In the genomic region with DNA sequence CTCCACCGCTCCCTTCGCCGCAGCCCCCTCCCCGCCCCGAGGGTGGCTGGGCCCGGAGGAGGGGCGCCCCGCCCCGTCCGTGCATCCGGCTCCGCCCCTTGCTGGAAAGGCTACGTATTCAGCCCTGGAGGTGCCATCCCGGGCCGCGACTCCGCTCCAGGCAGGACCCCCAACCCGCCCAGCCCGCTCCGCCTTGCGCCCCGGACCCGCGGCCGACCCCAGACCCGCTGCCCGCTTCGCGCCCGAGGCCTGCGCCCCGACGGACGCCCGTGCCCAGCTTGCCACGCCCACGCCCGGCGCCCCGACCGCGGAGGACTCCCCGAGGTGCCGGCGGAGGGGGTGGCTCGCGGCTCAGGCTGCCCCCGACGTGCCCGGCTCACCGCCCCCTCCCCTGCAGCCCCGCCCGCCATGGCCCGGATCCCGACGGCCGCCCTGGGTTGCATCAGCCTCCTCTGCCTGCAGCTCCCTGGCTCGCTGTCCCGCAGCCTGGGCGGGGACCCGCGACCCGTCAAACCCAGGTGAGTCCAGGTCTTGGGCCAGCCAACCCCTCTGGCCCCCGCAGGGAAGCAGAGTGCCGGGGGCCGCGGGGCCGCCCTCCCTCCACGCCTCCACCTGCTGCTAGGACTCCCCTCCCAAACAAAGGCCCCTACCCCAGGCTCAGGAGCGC, we compare ENCODE assay signal across 8 cellular contexts. TPM values are rescaled to one million over a fixed set of nuclear protein-coding genes. Genes with fewer than 3 reads are reported as not detected.
DNase-seq lines count a peak whose midpoint lies in the region; ATAC-seq lines count a peak whose summit lies in the region.

A gene with protein sequence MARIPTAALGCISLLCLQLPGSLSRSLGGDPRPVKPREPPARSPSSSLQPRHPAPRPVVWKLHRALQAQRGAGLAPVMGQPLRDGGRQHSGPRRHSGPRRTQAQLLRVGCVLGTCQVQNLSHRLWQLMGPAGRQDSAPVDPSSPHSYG (plus strand): TSS at position 104 of the 667 bp plus-strand sequence. CDS start 305 bp downstream, at position 409.

- DNase-seq in ACHN = peak; percentile 35
- DNase-seq in HuH-7 (ENCODE audit: low spot score) = peak; percentile 98
- DNase-seq in activated T-cell treated with anti-CD3 and anti-CD28 coated beads, Interleukin-2, amount 50 U/mL, for 24 hours = peak; percentile 83
- peak; percentile 11 for DNase-seq in fibroblast of peridontal ligament (ENCODE audit: extremely low read depth)
- DNase-seq in ureter (ENCODE audit: low spot score) = no peak
- DNase-seq in NCI-H1092 treated with DMSO at 0.1 percent for 48 hours (lab: John Stamatoyannopoulos, UW) = no peak

- peaks cover 6% of the 10 kb centered on the region for H3K27me3 Mint-ChIP-seq in activated T-cell treated with anti-CD3 and anti-CD28 coated beads, Interleukin-2, amount 50 U/mL, for 24 hours

- H3K27ac ChIP-seq in rectal smooth muscle tissue (ENCODE audit: low read depth, low read length) = no peak within 1 kb of the TSS

- H3K4me1 ChIP-seq in rectal smooth muscle tissue (ENCODE audit: control insufficient read depth, insufficient read depth, low read length) = no peaks in the 10 kb centered on the region

- no peak within 1 kb of the TSS for H3K9ac ChIP-seq in rectal smooth muscle tissue (ENCODE audit: low read length)

- ATAC-seq in HG03460 (IDR thresholded peaks at IDR 0.05; ENCODE audit: unreplicated experiment) = no peak

- in situ Hi-C loops in ACHN (cut with HindIII; ENCODE audit: low pct_ligation_motif_present, low pct_unique_long_range_greater_than_20kb, low sequenced_read_pairs) = no loop called here

- no peak within 1 kb of the TSS for H3K27ac Mint-ChIP-seq in activated T-cell treated with anti-CD3 and anti-CD28 coated beads, Interleukin-2, amount 50 U/mL, for 24 hours

- peak within 1 kb of the TSS; percentile 44 for H3K4me3 ChIP-seq in rectal smooth muscle tissue (ENCODE audit: low read length)

- peaks cover 13% of the 10 kb centered on the region for H3K27me3 ChIP-seq in rectal smooth muscle tissue (ENCODE audit: control insufficient read depth, insufficient read depth, low read length)

- peaks cover 5% of the 10 kb centered on the region for H3K4me1 Mint-ChIP-seq in activated T-cell treated with anti-CD3 and anti-CD28 coated beads, Interleukin-2, amount 50 U/mL, for 24 hours (ENCODE audit: low read depth)

- H3K4me3 Mint-ChIP-seq in activated T-cell treated with anti-CD3 and anti-CD28 coated beads, Interleukin-2, amount 50 U/mL, for 24 hours = peak within 1 kb of the TSS; percentile 77

- no peaks in the 10 kb centered on the region for H3K36me3 Mint-ChIP-seq in activated T-cell treated with anti-CD3 and anti-CD28 coated beads, Interleukin-2, amount 50 U/mL, for 24 hours (ENCODE audit: low read depth)

- no peaks in the 10 kb centered on the region for H3K9me3 Mint-ChIP-seq in activated T-cell treated with anti-CD3 and anti-CD28 coated beads, Interleukin-2, amount 50 U/mL, for 24 hours

- no peaks in the 10 kb centered on the region for H3K36me3 ChIP-seq in rectal smooth muscle tissue (ENCODE audit: control insufficient read depth, insufficient read depth, low read length)

RNA-seq across cellular contexts. Expression of the gene that starts here (rescaled TPM):
- total RNA-seq in ureter = 4.6 TPM

Comparison
In these comparisons a context has a peak if more than half of its experiments do, and no peak if none do; other contexts are left out.
1. DNase-seq: peak in ACHN (single experiment), HuH-7 (single experiment), activated T-cell treated with anti-CD3 and anti-CD28 coated beads, Interleukin-2, amount 50 U/mL, for 24 hours (single experiment) and fibroblast of peridontal ligament (single experiment); none in ureter (single experiment) and NCI-H1092 treated with DMSO at 0.1 percent for 48 hours (single experiment).